18 cellular contexts compared by ENCODE assay signal in the genomic region with DNA sequence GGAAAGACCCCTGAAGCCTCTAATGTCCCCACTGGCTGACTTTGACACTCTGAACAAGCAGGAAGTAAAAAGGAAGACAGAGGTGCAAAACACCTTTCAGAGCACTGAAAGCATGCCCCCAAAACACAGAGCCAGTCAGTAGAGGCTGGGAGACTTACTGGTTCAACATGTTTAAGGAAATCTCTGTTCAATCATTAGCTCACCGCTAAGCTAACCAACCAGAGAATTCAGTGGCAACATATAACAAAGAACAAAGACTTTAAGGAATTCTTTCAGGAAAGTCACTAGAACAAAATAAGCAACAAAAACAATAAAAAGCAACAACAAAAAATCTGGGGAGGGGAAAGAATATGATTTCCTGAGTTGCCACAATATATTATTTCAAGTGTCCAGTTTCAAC. TPM values are rescaled to one million over a fixed set of nuclear protein-coding genes. Genes with fewer than 3 reads are reported as not detected.
"Had no signal": no experiment of that assay in that cellular context is flagged by ENCODE, and none has a peak within 500 bp of the region (broad histone marks: within the 10 kb centered on the region; RNA-seq: fewer than 3 reads in every experiment).

No MANE protein-coding gene starts in this region.

- H3K27me3 Mint-ChIP-seq: activated T-helper 17 cell treated with anti-CD3 and anti-CD28 coated beads, Interleukin-2, amount 50 U/mL, for 72 hours; brain; dendritic cell treated with granulocyte-macrophage colony-stimulating factor and Interleukin-4, amounts not matched to agents 40 ng/mL and 50 ng/mL, for 4 days; effector memory CD8-positive, alpha-beta T cell had no signal

- ATAC-seq: activated T-helper 17 cell treated with anti-CD3 and anti-CD28 coated beads, Interleukin-2, amount 50 U/mL, for 72 hours; effector memory CD8-positive, alpha-beta T cell; left colon; stimulated activated effector memory CD8-positive, alpha-beta T cell treated with anti-CD3 and anti-CD28 coated beads, Interleukin-12 subunit alpha, Interleukin-12 subunit beta, amount 100 ng/mL, for 72 hours had no signal

- H3K27ac ChIP-seq: neural progenitor cell, ovary, tibial nerve had no signal

- H3K27me3 ChIP-seq: neural progenitor cell, ovary, tibial nerve had no signal

- H3K36me3 ChIP-seq: neural progenitor cell, ovary had no signal

- H3K9me3 Mint-ChIP-seq: activated T-helper 17 cell treated with anti-CD3 and anti-CD28 coated beads, Interleukin-2, amount 50 U/mL, for 72 hours; dendritic cell treated with granulocyte-macrophage colony-stimulating factor and Interleukin-4, amounts not matched to agents 40 ng/mL and 50 ng/mL, for 4 days; effector memory CD8-positive, alpha-beta T cell; stimulated activated effector memory CD8-positive, alpha-beta T cell treated with anti-CD3 and anti-CD28 coated beads, Interleukin-12 subunit alpha, Interleukin-12 subunit beta, amount 100 ng/mL, for 72 hours had no signal

- DNase-seq: activated CD4-positive, alpha-beta T cell treated with anti-CD3 and anti-CD28 coated beads for 48 hours; activated naive CD4-positive, alpha-beta T cell treated with anti-CD3 and anti-CD28 coated beads, Interleukin-2, amount 50 U/mL, for 16 hours; activated T-cell treated with anti-CD3 and anti-CD28 coated beads for 4 hours; amniotic stem cell; cerebellar nuclear complex; effector memory CD8-positive, alpha-beta T cell; hypothalamus; left colon; ovary; T1000 had no signal

- H3K27ac Mint-ChIP-seq: activated T-helper 17 cell treated with anti-CD3 and anti-CD28 coated beads, Interleukin-2, amount 50 U/mL, for 72 hours; dendritic cell treated with granulocyte-macrophage colony-stimulating factor and Interleukin-4, amounts not matched to agents 40 ng/mL and 50 ng/mL, for 4 days; neural progenitor cell; stimulated activated effector memory CD8-positive, alpha-beta T cell treated with anti-CD3 and anti-CD28 coated beads, Interleukin-12 subunit alpha, Interleukin-12 subunit beta, amount 100 ng/mL, for 72 hours had no signal

- H3K4me3 Mint-ChIP-seq: activated T-helper 17 cell treated with anti-CD3 and anti-CD28 coated beads, Interleukin-2, amount 50 U/mL, for 72 hours; brain; dendritic cell treated with granulocyte-macrophage colony-stimulating factor and Interleukin-4, amounts not matched to agents 40 ng/mL and 50 ng/mL, for 4 days; effector memory CD8-positive, alpha-beta T cell; neural progenitor cell; stimulated activated effector memory CD8-positive, alpha-beta T cell treated with anti-CD3 and anti-CD28 coated beads, Interleukin-12 subunit alpha, Interleukin-12 subunit beta, amount 100 ng/mL, for 72 hours had no signal

- H3K9me3 ChIP-seq: tibial nerve had no signal

- H3K4me3 ChIP-seq: neural progenitor cell, ovary, tibial nerve had no signal

RNA-seq across cellular contexts. Expression of gene RNU4ATAC, which starts 24.1 kb away (rescaled TPM):
- total RNA-seq: activated CD8-positive, alpha-beta memory T cell treated with anti-CD3 and anti-CD28 coated beads for 36 hours; activated T-helper 17 cell treated with anti-CD3 and anti-CD28 coated beads, Interleukin-2, amount 50 U/mL, for 72 hours; left colon; ovary; SK-MEL-5; tibial nerve had no signal
